In the genomic region with DNA sequence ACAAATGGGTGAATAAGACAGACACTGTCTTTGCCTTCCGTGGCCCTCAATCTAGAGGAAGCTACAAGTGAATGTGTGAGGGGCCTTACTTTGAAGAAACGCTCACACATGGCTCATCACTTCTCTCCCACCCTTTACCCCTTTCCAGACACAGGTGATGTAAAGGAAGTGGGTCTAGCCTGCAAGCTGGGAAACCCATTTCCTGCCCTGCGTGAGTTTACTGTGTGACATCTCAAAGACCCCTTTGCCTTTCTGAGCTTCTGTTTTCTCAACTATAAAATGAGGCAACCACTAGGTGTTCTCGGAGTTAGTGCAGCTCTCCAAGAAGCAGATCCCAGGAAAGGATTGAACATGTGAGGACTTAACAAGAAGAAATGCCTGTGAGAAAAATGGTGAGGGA, we compare ENCODE assay signal across 19 cellular contexts.
"Had no signal": no experiment of that assay in that cellular context is flagged by ENCODE, and none has a peak within 500 bp of the region (broad histone marks: within the 10 kb centered on the region; RNA-seq: fewer than 3 reads in every experiment).

No MANE protein-coding gene starts in this region.

- H3K27ac ChIP-seq: gastroesophageal sphincter, sigmoid colon, skin epidermis, stomach, thoracic aorta, transverse colon had no signal

- H3K4me3 ChIP-seq: esophagus squamous epithelium, gastroesophageal sphincter, left lung, lung, sigmoid colon, skin epidermis, stomach, thoracic aorta, transverse colon had no signal

- H3K9me3 ChIP-seq: sigmoid colon, thoracic aorta, transverse colon had no signal

- ATAC-seq: gastroesophageal sphincter, left lung, natural killer cell had no signal

- DNase-seq: cortex of kidney; effector memory CD4-positive, alpha-beta T cell; esophagus squamous epithelium; foreskin fibroblast; immature natural killer cell; left lung; mesendoderm; natural killer cell; posterior cingulate gyrus; sigmoid colon; stimulated activated CD4-positive, alpha-beta T cell treated with anti-CD3 and anti-CD28 coated beads, Interleukin-12 subunit alpha, Interleukin-12 subunit beta, amount 100 ng/mL, for 4 hours; stimulated activated naive CD4-positive, alpha-beta T cell; stomach; substantia nigra; transverse colon had no signal

- H3K27me3 ChIP-seq: esophagus squamous epithelium, gastroesophageal sphincter, left lung, sigmoid colon, stomach, transverse colon had no signal

- H3K36me3 ChIP-seq: esophagus squamous epithelium, gastroesophageal sphincter, left lung, sigmoid colon, stomach, thoracic aorta, transverse colon had no signal
